In the genomic region with DNA sequence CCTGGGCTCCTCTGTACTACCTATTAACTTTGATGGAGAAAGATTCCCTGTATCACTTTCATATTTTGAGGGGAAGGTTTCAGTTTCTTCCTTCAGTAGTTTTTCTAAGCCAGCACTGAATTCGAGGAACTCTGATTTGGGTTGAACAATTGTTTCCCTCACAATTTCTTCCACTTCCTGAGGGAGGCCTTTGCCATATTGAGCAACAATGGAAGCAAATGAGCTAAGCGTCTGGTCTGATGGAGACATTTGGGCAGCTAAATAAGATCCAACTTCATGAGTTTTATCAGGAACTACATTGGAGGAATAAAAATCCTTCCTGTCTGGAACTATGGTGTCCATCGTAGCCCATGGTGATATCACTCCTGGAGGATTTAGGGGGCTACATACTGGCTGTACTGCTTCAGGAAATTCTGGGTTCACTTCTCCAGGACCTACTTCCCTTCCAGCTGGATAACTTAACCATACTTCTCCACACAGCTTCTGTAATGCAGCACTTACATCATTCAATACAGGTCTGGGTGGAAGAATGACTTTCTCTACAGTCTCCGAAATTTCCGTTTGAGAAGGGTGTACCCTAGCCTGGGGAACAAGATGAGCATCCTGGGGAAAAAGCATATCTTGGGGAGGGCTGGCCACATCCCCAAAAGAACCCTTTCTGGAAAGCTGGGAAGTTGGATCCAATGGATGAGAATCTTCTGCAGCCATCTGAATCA, we compare ENCODE assay signal across 16 cellular contexts. TPM values are rescaled to one million over a fixed set of nuclear protein-coding genes. Genes with fewer than 3 reads are reported as not detected.
DNase-seq lines count a peak whose midpoint lies in the region; ATAC-seq, FAIRE-seq and TF ChIP-seq lines count a peak whose summit lies in the region.
"Had no signal": no experiment of that assay in that cellular context is flagged by ENCODE, and none has a peak within 500 bp of the region (broad histone marks: within the 10 kb centered on the region; RNA-seq: fewer than 3 reads in every experiment).

No MANE protein-coding gene starts in this region.

- H2AFZ ChIP-seq in HepG2 (ENCODE audit: low read length) = no peak overlapping the region

- BruUV-seq in HepG2 (replicated peaks; lab: Mats Ljungman, UMichigan) = no TSS peak

- H4K20me1 ChIP-seq in HepG2 (ENCODE audit: insufficient read depth, low read length) = no peaks in the 10 kb centered on the region

- H3K9me3 ChIP-seq in HepG2 (ENCODE audit: low read length) (no peaks in the 10 kb centered on the region), right lobe of liver (no peaks in the 10 kb centered on the region), right cardiac atrium (ENCODE audit: control insufficient read depth, low read length) (no peaks in the 10 kb centered on the region)

- TF ChIP-seq CTCF in HepG2 (CRISPR knock-in tag; IDR thresholded peaks at IDR 0.05) = no peak
- no peak for TF ChIP-seq CTCF in right lobe of liver (IDR thresholded peaks at IDR 0.05)
- no peak for TF ChIP-seq CTCF in cardiac fibroblast (IDR thresholded peaks at IDR 0.05; ENCODE audit: low read depth, low read length)
- TF ChIP-seq CTCF in RWPE1 (conservative IDR thresholded peaks at IDR 0.05; ENCODE audit: low read depth) = no peak

- H3K4me2 ChIP-seq in HepG2 (ENCODE audit: low read depth, low read length) = no peak overlapping the region

- POLR2A ChIA-PET in HepG2 (lab: Yijun Ruan, JAX) = no interaction called here
- POLR2A ChIA-PET in RWPE1 (lab: Yijun Ruan, JAX; ENCODE audit: low non-redundant PET) = no interaction called here

- TF ChIP-seq RAD21 in HepG2 (CRISPR knock-in tag; IDR thresholded peaks at IDR 0.05) = no peak

- H3K27me3 ChIP-seq in HepG2 (ENCODE audit: control insufficient read depth in 1 of 2, insufficient read depth in 2 of 2, low read length in 2 of 2) (peaks cover 0 to 3% of the 10 kb centered on the region in 2 experiments; a peak in 1 of 5 replicates), right lobe of liver (no peaks in the 10 kb centered on the region), right cardiac atrium (ENCODE audit: control insufficient read depth, insufficient read depth) (no peaks in the 10 kb centered on the region)

- ATAC-seq in HepG2 = no peak
- ATAC-seq in right lobe of liver = no peak
- peak; percentile 68 to 78 for ATAC-seq in right cardiac atrium

- intact Hi-C loops in HepG2 (cut with micrococcal nuclease; ENCODE audit: unreplicated experiment) (no loop called here), right lobe of liver (cut with DNase I) (no loop called here), right cardiac atrium (cut with DNase I) (no loop called here)

- 35% methylated on average over 5 of the region's 5 CpGs for WGBS in HepG2 (ENCODE audit: low lambda C conversion rate)
- 59% methylated on average over 5 of the region's 5 CpGs for WGBS in right lobe of liver (ENCODE audit: insufficient coverage, low coverage, low lambda C conversion rate, missing lambda C conversion rate)
- 48% methylated on average over 5 of the region's 5 CpGs for WGBS in right cardiac atrium

- no peaks in the 10 kb centered on the region for H3K36me3 ChIP-seq in HepG2 (replicated peaks in 1 of 2; ENCODE audit: control insufficient read depth in 1 of 2, insufficient read depth in 2 of 2, low read length in 2 of 2)
- no peaks in the 10 kb centered on the region for H3K36me3 ChIP-seq in right lobe of liver

- no peaks in the 10 kb centered on the region for H3K79me2 ChIP-seq in HepG2 (ENCODE audit: insufficient read depth, low read length)

- no peaks in the 10 kb centered on the region for H3K4me1 ChIP-seq in HepG2 (ENCODE audit: insufficient read depth, low read length)
- no peaks in the 10 kb centered on the region for H3K4me1 ChIP-seq in right lobe of liver
- H3K4me1 ChIP-seq in right cardiac atrium (ENCODE audit: control insufficient read depth, insufficient read depth, low read length) = no peaks in the 10 kb centered on the region

- H3K4me3 ChIP-seq in HepG2 (replicated peaks in 1 of 3; ENCODE audit: insufficient read depth in 1 of 3, low read depth in 2 of 3, low read length in 3 of 3) (no peak overlapping the region), right lobe of liver (no peak overlapping the region), cardiac fibroblast (replicated peaks in 1 of 2; ENCODE audit: low read depth in 2 of 2, low read length in 2 of 2) (no peak overlapping the region), right cardiac atrium (ENCODE audit: low read length) (no peak overlapping the region)

- CTCF ChIA-PET in HepG2 (lab: Yijun Ruan, JAX; ENCODE audit: low intra/inter-chr PET ratio, low total read pairs) = no interaction called here
- CTCF ChIA-PET in RWPE1 (lab: Yijun Ruan, JAX) = no interaction called here

- TF ChIP-seq EP300 in HepG2 (IDR thresholded peaks at IDR 0.05; ENCODE audit: low read depth in 2 of 2, low read length in 2 of 2) = no peak
- no peak for TF ChIP-seq EP300 in HepG2 (CRISPR knock-in tag; IDR thresholded peaks at IDR 0.05; ENCODE audit: borderline replicate concordance)

- no peak overlapping the region for H3K27ac ChIP-seq in HepG2 (ENCODE audit: extremely low read length, insufficient read depth, low read length)
- no peak overlapping the region for H3K27ac ChIP-seq in right lobe of liver
- H3K27ac ChIP-seq in right cardiac atrium (ENCODE audit: low read length) = peak overlapping the region; percentile 42
- H3K27ac ChIP-seq in RWPE1 = no peak overlapping the region

- no peak for TF ChIP-seq POLR2A in HepG2 (IDR thresholded peaks at IDR 0.05; ENCODE audit: insufficient read depth in 1 of 2, low read depth in 2 of 2, low read length in 2 of 2)
- TF ChIP-seq POLR2A in right lobe of liver (IDR thresholded peaks at IDR 0.05) = no peak

- FAIRE-seq in HepG2 (lab: Jason Lieb, UNC) = no peak

- in situ Hi-C loops in HepG2 (cut with HindIII; ENCODE audit: extremely low pct_ligation_motif_present, low pct_unique_long_range_greater_than_20kb) = no loop called here

- H3K9ac ChIP-seq in HepG2 (ENCODE audit: insufficient read depth, low read depth, low read length) = no peak overlapping the region

- DNase-seq in HepG2 (ENCODE audit: low spot score) (no peak), right lobe of liver (no peak), cardiac fibroblast (ENCODE audit: low read depth in 2 of 2) (peak; percentile 27 to 62), right cardiac atrium (no peak), RWPE1 (ENCODE audit: low spot score) (no peak), LoVo (ENCODE audit: low spot score) (no peak), RPMI8226 (no peak)
- DNase-seq: COR-L47, EL, Karpas-422, MM.1S, NCI-H187, NCI-H226, NCI-H524 treated with DMSO at 0.1 percent for 48 hours had no signal

RNA-seq across cellular contexts. Expression of a gene that starts 38.9 kb away (rescaled TPM):
- total RNA-seq in HepG2 (2016; rRNA removed; fragmentation: Illumina TruSeq; extraction: Trizol) (0.38 and 0.60 TPM in 2 replicates), right lobe of liver (under 1 TPM in 1 of 6 experiments, not detected in 5; 0.20 TPM), right cardiac atrium (1 to 10 TPM in 1 of 4 donors, under 1 TPM in 3; 0.42 to 1.0 (median 0.75) TPM)
- not detected in 2 replicates for total RNA-seq in HepG2 (2016; cell fraction: cytosol; rRNA removed; fragmentation: Illumina TruSeq; extraction: Trizol; ENCODE audit: low read depth)
- total RNA-seq in HepG2 (2016; cell fraction: insoluble cytoplasmic fraction; rRNA removed; fragmentation: Illumina TruSeq; extraction: Trizol) = 0.30 and 0.39 TPM in 2 replicates
- total RNA-seq in HepG2 (2016; cell fraction: membrane; rRNA removed; fragmentation: Illumina TruSeq; extraction: Trizol) = not detected in 2 replicates
- 0.28 TPM in 1 of 2 replicates, not detected in the other for total RNA-seq in HepG2 (2016; cell fraction: nucleus; rRNA removed; fragmentation: Illumina TruSeq; extraction: Trizol)
- polyA plus RNA-seq in HepG2 (2011; rRNA removed) (0.13 TPM in 1 of 2 replicates, not detected in the other), right cardiac atrium (0.52 TPM)
- 0.03 and 0.04 TPM in 2 replicates for polyA plus RNA-seq in HepG2 (2011; cell fraction: cytosol; rRNA removed)
- polyA plus RNA-seq in HepG2 (2011; cell fraction: nucleus; rRNA removed) = not detected in 2 replicates
- not detected in 2 replicates for polyA plus RNA-seq in HepG2 (2012)
- polyA plus RNA-seq in HepG2 (2016; cell fraction: cytosol; fragmentation: Illumina TruSeq; extraction: Trizol; ENCODE audit: low read depth) = not detected in 2 replicates
- 0.22 and 0.46 TPM in 2 replicates for polyA plus RNA-seq in HepG2 (2016; cell fraction: insoluble cytoplasmic fraction; fragmentation: Illumina TruSeq; extraction: Trizol; ENCODE audit: low read depth)
- not detected in 2 replicates for polyA plus RNA-seq in HepG2 (2016; cell fraction: membrane; fragmentation: Illumina TruSeq; extraction: Trizol; ENCODE audit: low read depth)
- not detected in 2 replicates for polyA plus RNA-seq in HepG2 (2016; cell fraction: nucleus; fragmentation: Illumina TruSeq; extraction: Trizol; ENCODE audit: insufficient read depth, low read depth)
- not detected in 2 replicates for polyA minus RNA-seq in HepG2 (2011; rRNA and poly(A)+ RNA removed; ENCODE audit: low replicate concordance)
- not detected in 2 replicates for polyA minus RNA-seq in HepG2 (2011; cell fraction: cytosol; rRNA and poly(A)+ RNA removed)
- polyA minus RNA-seq in HepG2 (2011; cell fraction: nucleus; rRNA and poly(A)+ RNA removed) = not detected in 2 replicates
- total RNA-seq: H4 had no signal
- polyA plus RNA-seq: CD14-positive monocyte had no signal

RNA-seq across cellular contexts. Expression of a gene that starts 60.0 kb away (rescaled TPM):
- total RNA-seq in HepG2 (2016; rRNA removed; fragmentation: Illumina TruSeq; extraction: Trizol) = 17.2 and 43.1 TPM in 2 replicates
- total RNA-seq in HepG2 (2016; cell fraction: cytosol; rRNA removed; fragmentation: Illumina TruSeq; extraction: Trizol; ENCODE audit: low read depth) = 3.9 and 5.1 TPM in 2 replicates
- total RNA-seq in HepG2 (2016; cell fraction: insoluble cytoplasmic fraction; rRNA removed; fragmentation: Illumina TruSeq; extraction: Trizol) = 17.1 and 41.7 TPM in 2 replicates
- 8.8 and 10.3 TPM in 2 replicates for total RNA-seq in HepG2 (2016; cell fraction: membrane; rRNA removed; fragmentation: Illumina TruSeq; extraction: Trizol)
- 113 and 114 TPM in 2 replicates for total RNA-seq in HepG2 (2016; cell fraction: nucleus; rRNA removed; fragmentation: Illumina TruSeq; extraction: Trizol)
- polyA plus RNA-seq in HepG2 (2011; rRNA removed) = 30.6 and 31.1 TPM in 2 replicates
- polyA plus RNA-seq in HepG2 (2011; cell fraction: cytosol; rRNA removed) = 9.3 and 10.4 TPM in 2 replicates
- 173 and 179 TPM in 2 replicates for polyA plus RNA-seq in HepG2 (2011; cell fraction: nucleus; rRNA removed)
- 30.0 and 33.9 TPM in 2 replicates for polyA plus RNA-seq in HepG2 (2012)
- 1.7 and 3.1 TPM in 2 replicates for polyA plus RNA-seq in HepG2 (2016; cell fraction: cytosol; fragmentation: Illumina TruSeq; extraction: Trizol; ENCODE audit: low read depth)
- 17.0 and 19.9 TPM in 2 replicates for polyA plus RNA-seq in HepG2 (2016; cell fraction: insoluble cytoplasmic fraction; fragmentation: Illumina TruSeq; extraction: Trizol; ENCODE audit: low read depth)
- 4.9 and 6.4 TPM in 2 replicates for polyA plus RNA-seq in HepG2 (2016; cell fraction: membrane; fragmentation: Illumina TruSeq; extraction: Trizol; ENCODE audit: low read depth)
- polyA plus RNA-seq in HepG2 (2016; cell fraction: nucleus; fragmentation: Illumina TruSeq; extraction: Trizol; ENCODE audit: insufficient read depth, low read depth) = 164 and 170 TPM in 2 replicates
- polyA minus RNA-seq in HepG2 (2011; rRNA and poly(A)+ RNA removed; ENCODE audit: low replicate concordance) = 15.7 and 25.6 TPM in 2 replicates
- 8.6 and 12.7 TPM in 2 replicates for polyA minus RNA-seq in HepG2 (2011; cell fraction: cytosol; rRNA and poly(A)+ RNA removed)
- 144 and 161 TPM in 2 replicates for polyA minus RNA-seq in HepG2 (2011; cell fraction: nucleus; rRNA and poly(A)+ RNA removed)
- total RNA-seq in right lobe of liver = 10 to 100 TPM; 14.1 to 23.0 (median 18.0) TPM
- total RNA-seq in right cardiac atrium = 10 to 100 TPM; 16.1 to 19.9 (median 18.2) TPM
- 17.0 TPM for polyA plus RNA-seq in right cardiac atrium

Comparison
In these comparisons a context has a peak if more than half of its experiments do, and no peak if none do; other contexts are left out.
1. ATAC-seq: peak in right cardiac atrium (2 of 2); none in HepG2 (single experiment) and right lobe of liver (0 of 4).
2. DNase-seq: peak in cardiac fibroblast (2 of 2); none in HepG2 (single experiment), right lobe of liver (0 of 3), right cardiac atrium (0 of 3), RWPE1 (single experiment), LoVo (single experiment) and RPMI8226 (single experiment).